2 cellular contexts compared by ENCODE assay signal in genomic region chrY:2857686-2858085, GRCh38.
TF ChIP-seq lines count a peak whose summit lies in the region.

No MANE protein-coding gene starts in this region.

TF ChIP-seq in A549, 52 proteins besides CTCF, POLR2A, EP300 and RAD21 (continued from another document):
- TF ChIP-seq BCL3 (IDR thresholded peaks at IDR 0.05) (no peak), ZC3H11A (IDR thresholded peaks at IDR 0.05) (no peak), TFCP2L1 (CRISPR knock-in tag; IDR thresholded peaks at IDR 0.05) (no peak), ESRRA (IDR thresholded peaks at IDR 0.05; ENCODE audit: borderline replicate concordance, low read length) (no peak), CBX8 (IDR thresholded peaks at IDR 0.05) (no peak), KDM1A (IDR thresholded peaks at IDR 0.05; ENCODE audit: low read depth) (no peak), NR3C1 (IDR thresholded peaks at IDR 0.05) (no peak), FOSB (CRISPR knock-in tag; IDR thresholded peaks at IDR 0.05) (no peak), USF2 (IDR thresholded peaks at IDR 0.05) (no peak), POLR2AphosphoS2 (conservative IDR thresholded peaks at IDR 0.05; ENCODE audit: low read length) (no peak), HDAC2 (IDR thresholded peaks at IDR 0.05) (no peak), HES2 (IDR thresholded peaks at IDR 0.05) (no peak), E2F6 (IDR thresholded peaks at IDR 0.05; ENCODE audit: borderline replicate concordance, low read depth) (no peak), MAFK (IDR thresholded peaks at IDR 0.05; ENCODE audit: partially characterized antibody) (no peak), EHMT2 (IDR thresholded peaks at IDR 0.05; ENCODE audit: low read depth) (no peak), CBX2 (IDR thresholded peaks at IDR 0.05; ENCODE audit: borderline replicate concordance, low read depth) (no peak), SMC3 (IDR thresholded peaks at IDR 0.05) (no peak), ZNF302 (CRISPR knock-in tag; IDR thresholded peaks at IDR 0.05) (no peak)

TF ChIP-seq in H1, 55 proteins besides CTCF, POLR2A, EP300 and RAD21 (continued from another document):
- no peak for TF ChIP-seq MAX (IDR thresholded peaks at IDR 0.05)
- no peak for TF ChIP-seq BCL11A (IDR thresholded peaks at IDR 0.05; ENCODE audit: low read depth in 2 of 2, low read length in 2 of 2)
- no peak for TF ChIP-seq HDAC2 (IDR thresholded peaks at IDR 0.05; ENCODE audit: borderline replicate concordance in 1 of 2, low read depth in 2 of 2, low read length in 2 of 2)
- no peak for TF ChIP-seq KDM4A (IDR thresholded peaks at IDR 0.05; ENCODE audit: low read depth, low read length, severe bottlenecking)
- no peak for TF ChIP-seq ATF3 (IDR thresholded peaks at IDR 0.05; ENCODE audit: insufficient read depth, low read depth, low read length)
- TF ChIP-seq CEBPB (IDR thresholded peaks at IDR 0.05; ENCODE audit: low read depth, low read length) = no peak
- TF ChIP-seq RXRA (IDR thresholded peaks at IDR 0.05; ENCODE audit: insufficient read depth, low read depth, low read length) = no peak
- TF ChIP-seq SP1 (IDR thresholded peaks at IDR 0.05; ENCODE audit: low read depth, low read length) = no peak
- TF ChIP-seq ATF2 (IDR thresholded peaks at IDR 0.05; ENCODE audit: low read length) = no peak
